ENCODE assay signal across 11 cellular contexts in genomic region chr2:2229898-2230817, GRCh38.
A peak's percentile ranks its signal among the peaks of the same experiment; 100 is the strongest.
DNase-seq lines count a peak whose midpoint lies in the region; ATAC-seq and TF ChIP-seq lines count a peak whose summit lies in the region.
"Had no signal": no experiment of that assay in that cellular context is flagged by ENCODE, and none has a peak within 500 bp of the region (broad histone marks: within the 10 kb centered on the region; RNA-seq: fewer than 3 reads in every experiment).

No MANE protein-coding gene starts in this region.

- H3K4me3 Mint-ChIP-seq in WTC11 = no peak overlapping the region
- H3K4me3 Mint-ChIP-seq in effector memory CD8-positive, alpha-beta T cell = no peak overlapping the region

- DNase-seq in BE2C = peak; percentile 70
- peak; percentile 16 for DNase-seq in NCI-H1092 (lab: John Stamatoyannopoulos, UW)
- peak; percentile 16 for DNase-seq in SK-MEL-5 (ENCODE audit: low read depth, low spot score)
- DNase-seq in kidney epithelial cell (ENCODE audit: low read depth) = no peak
- no peak for DNase-seq in WTC11 (ENCODE audit: low spot score)
- no peak for DNase-seq in effector memory CD8-positive, alpha-beta T cell
- no peak for DNase-seq in islet precursor cell
- DNase-seq: activated CD4-positive, alpha-beta T cell treated with anti-CD3 and anti-CD28 coated beads for 48 hours; PC-9 had no signal

- CTCF ChIA-PET in WTC11 (lab: Charles Lee) = no interaction called here

- peaks cover 5% of the 10 kb centered on the region for H3K9me3 Mint-ChIP-seq in WTC11
- peaks cover 2 to 12% of the 10 kb centered on the region in 2 donors for H3K9me3 Mint-ChIP-seq in effector memory CD8-positive, alpha-beta T cell

- no peaks in the 10 kb centered on the region for H3K9me3 ChIP-seq in BE2C
- H3K9me3 ChIP-seq: upper lobe of left lung had no signal

- H3K27ac Mint-ChIP-seq in WTC11 = no peak overlapping the region
- H3K27ac Mint-ChIP-seq in effector memory CD8-positive, alpha-beta T cell = no peak overlapping the region

- peak; percentile 56 for TF ChIP-seq CTCF in BE2C (IDR thresholded peaks at IDR 0.05; ENCODE audit: low read depth, low read length)
- TF ChIP-seq CTCF in kidney epithelial cell (IDR thresholded peaks at IDR 0.05; ENCODE audit: insufficient read depth, low read length, poor library complexity, severe bottlenecking) = peak; percentile 22
- TF ChIP-seq CTCF in WTC11 (IDR thresholded peaks at IDR 0.05) = no peak

- H3K4me1 Mint-ChIP-seq in WTC11 = peaks cover 10% of the 10 kb centered on the region
- no peaks in the 10 kb centered on the region for H3K4me1 Mint-ChIP-seq in effector memory CD8-positive, alpha-beta T cell (ENCODE audit: low read depth in 2 of 2)

- POLR2A ChIA-PET in WTC11 (lab: Charles Lee) = no interaction called here

- H3K4me3 ChIP-seq in BE2C (ENCODE audit: low read depth, low read length) = peak overlapping the region; percentile 35
- no peak overlapping the region for H3K4me3 ChIP-seq in kidney epithelial cell (ENCODE audit: low read depth, low read length)
- H3K4me3 ChIP-seq: PC-9, upper lobe of left lung had no signal

- ATAC-seq in WTC11 = no peak
- ATAC-seq in GM18909 (IDR thresholded peaks at IDR 0.05; ENCODE audit: poor library complexity, unreplicated experiment) = no peak
- no peak for ATAC-seq in effector memory CD8-positive, alpha-beta T cell (replicated peaks)

- no peaks in the 10 kb centered on the region for H3K27me3 Mint-ChIP-seq in WTC11 (ENCODE audit: low read depth)
- no peaks in the 10 kb centered on the region for H3K27me3 Mint-ChIP-seq in effector memory CD8-positive, alpha-beta T cell

- H3K27me3 ChIP-seq in BE2C (no peaks in the 10 kb centered on the region), kidney epithelial cell (ENCODE audit: control insufficient read depth, insufficient read depth, low read length) (no peaks in the 10 kb centered on the region)
- H3K27me3 ChIP-seq: upper lobe of left lung had no signal

- peaks cover 10% of the 10 kb centered on the region for H3K4me1 ChIP-seq in BE2C
- H3K4me1 ChIP-seq: upper lobe of left lung had no signal

- in situ Hi-C loops in SK-MEL-5 (cut with HindIII; ENCODE audit: low pct_unique_long_range_greater_than_20kb, low sequenced_read_pairs) = no loop called here

- H3K36me3 ChIP-seq in BE2C (no peaks in the 10 kb centered on the region; the same call in 1 of the 2 replicates), kidney epithelial cell (ENCODE audit: control insufficient read depth, insufficient read depth, low read length) (no peaks in the 10 kb centered on the region)
- H3K36me3 ChIP-seq: upper lobe of left lung had no signal

- H3K36me3 Mint-ChIP-seq in WTC11 = no peaks in the 10 kb centered on the region
- H3K36me3 Mint-ChIP-seq in effector memory CD8-positive, alpha-beta T cell (ENCODE audit: insufficient read depth) = no peaks in the 10 kb centered on the region

TF ChIP-seq in WTC11, 78 proteins besides CTCF, POLR2A, EP300 and RAD21 (continues in another document):
- TF ChIP-seq ZNF512 (CRISPR knock-in tag; IDR thresholded peaks at IDR 0.05; ENCODE audit: borderline replicate concordance) (no peak), AR (CRISPR knock-in tag; IDR thresholded peaks at IDR 0.05) (no peak), GRHL2 (CRISPR knock-in tag; IDR thresholded peaks at IDR 0.05; ENCODE audit: insufficient replicate concordance, severe bottlenecking) (no peak), ZNF423 (CRISPR knock-in tag; IDR thresholded peaks at IDR 0.05) (no peak), ZNF281 (CRISPR knock-in tag; IDR thresholded peaks at IDR 0.05) (no peak), TEAD1 (CRISPR knock-in tag; IDR thresholded peaks at IDR 0.05) (no peak), EMX1 (CRISPR knock-in tag; IDR thresholded peaks at IDR 0.05) (no peak), E2F4 (CRISPR knock-in tag; IDR thresholded peaks at IDR 0.05; ENCODE audit: borderline replicate concordance, low read depth) (no peak), OVOL2 (CRISPR knock-in tag; IDR thresholded peaks at IDR 0.05; ENCODE audit: borderline replicate concordance) (no peak), TP53 (CRISPR knock-in tag; IDR thresholded peaks at IDR 0.05) (no peak)

Comparison
In these comparisons a context has a peak if more than half of its experiments do, and no peak if none do; other contexts are left out.
1. DNase-seq: peak in BE2C (single experiment), NCI-H1092 (single experiment) and SK-MEL-5 (single experiment); none in kidney epithelial cell (single experiment), WTC11 (single experiment), effector memory CD8-positive, alpha-beta T cell (0 of 3) and islet precursor cell (single experiment).